In genomic region chr4:103011378-103012025, GRCh38 we compare ENCODE assay signal across 10 cellular contexts. TPM values are rescaled to one million over a fixed set of nuclear protein-coding genes. Genes with fewer than 3 reads are reported as not detected.
DNase-seq lines count a peak whose midpoint lies in the region; FAIRE-seq and TF ChIP-seq lines count a peak whose summit lies in the region.
"Had no signal": no experiment of that assay in that cellular context is flagged by ENCODE, and none has a peak within 500 bp of the region (broad histone marks: within the 10 kb centered on the region; RNA-seq: fewer than 3 reads in every experiment).

No MANE protein-coding gene starts in this region.

- H3K9me3 ChIP-seq in stomach (no peaks in the 10 kb centered on the region), OCI-LY7 (ENCODE audit: low read length) (no peaks in the 10 kb centered on the region)

- peak; percentile 9 to 98 (median 85) for DNase-seq in HUDEP-2 (lab: John Stamatoyannopoulos, UW; ENCODE audit: unreplicated experiment in 76 of 76)
- peak; percentile 82 for DNase-seq in bronchial epithelial cell (ENCODE audit: low read depth)
- DNase-seq in kidney tubule cell (ENCODE audit: low spot score): peak; percentile 65
- peak; percentile 75 for DNase-seq in stomach
- DNase-seq in GM12892 (ENCODE audit: insufficient read length): no peak
- DNase-seq in AG08396 (ENCODE audit: low spot score): no peak
- no peak for DNase-seq in OCI-LY7 (ENCODE audit: low spot score)
- no peak for DNase-seq in HEK293T (ENCODE audit: extremely low spot score)
- DNase-seq: NCI-H1417 had no signal

- H3K27ac ChIP-seq in stomach (peak overlapping the region; percentile 32 to 80 (median 60)), OCI-LY7 (ENCODE audit: low read depth, low read length, poor library complexity, severe bottlenecking) (no peak overlapping the region)
- H3K27ac ChIP-seq: SK-N-MC had no signal

- H3K36me3 ChIP-seq in bronchial epithelial cell (ENCODE audit: control insufficient read depth, insufficient read depth, low read length) (no peaks in the 10 kb centered on the region), stomach (no peaks in the 10 kb centered on the region), OCI-LY7 (ENCODE audit: insufficient read depth, low read length) (no peaks in the 10 kb centered on the region)

- no peak for TF ChIP-seq CTCF in bronchial epithelial cell (IDR thresholded peaks at IDR 0.05; ENCODE audit: insufficient read depth, low read length, severe bottlenecking)
- TF ChIP-seq CTCF in stomach (IDR thresholded peaks at IDR 0.05): no peak
- no peak for TF ChIP-seq CTCF in OCI-LY7 (conservative IDR thresholded peaks at IDR 0.05; ENCODE audit: low read length)

- no peak overlapping the region for H3K4me2 ChIP-seq in OCI-LY7 (ENCODE audit: low read length)

- intact Hi-C loops in stomach (cut with DNase I; ENCODE audit: low total_unique reads): no loop called here
- intact Hi-C loops in OCI-LY7 (cut with micrococcal nuclease; ENCODE audit: unreplicated experiment): no loop called here

- no peak overlapping the region for H3K4me3 ChIP-seq in bronchial epithelial cell (ENCODE audit: low read depth, low read length)
- no peak overlapping the region for H3K4me3 ChIP-seq in stomach
- no peak overlapping the region for H3K4me3 ChIP-seq in OCI-LY7 (ENCODE audit: low read depth, low read length, poor library complexity, severe bottlenecking)
- H3K4me3 ChIP-seq: SK-N-MC had no signal

- CTCF ChIA-PET in OCI-LY7 (lab: Charles Lee; ENCODE audit: unreplicated experiment): no interaction called here
- CTCF ChIA-PET in HEK293T (lab: Yijun Ruan, JAX): interaction anchor here (1.3 kb wide), 1 partner anchor 391 kb away, joined by 6 read pairs; no protein-coding TSS in a partner anchor

- no peak for TF ChIP-seq POLR2A in stomach (IDR thresholded peaks at IDR 0.05)
- TF ChIP-seq POLR2A in GM12892 (IDR thresholded peaks at IDR 0.05; ENCODE audit: low read depth, low read length): no peak

- H3K4me1 ChIP-seq in stomach (peaks cover 8 to 24% (median 19%) of the 10 kb centered on the region in 4 donors), OCI-LY7 (ENCODE audit: insufficient read depth, low read length, poor library complexity, severe bottlenecking) (no peaks in the 10 kb centered on the region)

- POLR2A ChIA-PET in OCI-LY7 (lab: Charles Lee) (interaction anchor here (1.1 kb wide), 1 partner anchor 194 kb away, joined by 3 read pairs; no protein-coding TSS in a partner anchor), HEK293T (lab: Yijun Ruan, JAX) (interaction anchor here (1.3 kb wide), 1 partner anchor 184 kb away, joined by 4 read pairs; the partner anchor contains the start of gene UBE2D3)

- no peaks in the 10 kb centered on the region for H3K79me2 ChIP-seq in OCI-LY7 (ENCODE audit: insufficient read depth, low read depth, low read length)

- no peak overlapping the region for H2AFZ ChIP-seq in OCI-LY7 (ENCODE audit: low read length)

- WGBS in stomach, 5 donors: 54 to 75% (median 70%) methylated on average over 3 to 4 of the region's 4 CpGs

- no TSS peak for BruUV-seq in OCI-LY7 (replicated peaks; lab: Mats Ljungman, UMichigan)

- TF ChIP-seq EP300 in stomach (IDR thresholded peaks at IDR 0.05): no peak

- H3K27me3 ChIP-seq in bronchial epithelial cell (ENCODE audit: control insufficient read depth, insufficient read depth, low read length): no peaks in the 10 kb centered on the region
- no peaks in the 10 kb centered on the region for H3K27me3 ChIP-seq in stomach

- FAIRE-seq in bronchial epithelial cell (lab: Jason Lieb, UNC): peak; percentile 47
- FAIRE-seq in GM12892 (lab: Jason Lieb, UNC): no peak

- H3K9me2 ChIP-seq in OCI-LY7 (ENCODE audit: insufficient read depth, low read length): no peaks in the 10 kb centered on the region

- no peaks in the 10 kb centered on the region for H4K20me1 ChIP-seq in OCI-LY7 (ENCODE audit: insufficient read depth, low read length)

TF ChIP-seq in HEK293T, 16 proteins besides CTCF, POLR2A, EP300 and RAD21:
- TF ChIP-seq CTBP1 (IDR thresholded peaks at IDR 0.05; ENCODE audit: borderline replicate concordance): no peak
- no peak for TF ChIP-seq ZNF384 (IDR thresholded peaks at IDR 0.05)
- no peak for TF ChIP-seq BHLHE40 (IDR thresholded peaks at IDR 0.05; ENCODE audit: borderline replicate concordance)
- TF ChIP-seq FOXA1 (IDR thresholded peaks at IDR 0.05): no peak
- no peak for TF ChIP-seq L3MBTL2 (conservative IDR thresholded peaks at IDR 0.05)
- no peak for TF ChIP-seq ELF4 (IDR thresholded peaks at IDR 0.05)
- no peak for TF ChIP-seq LEF1 (IDR thresholded peaks at IDR 0.05; ENCODE audit: borderline replicate concordance)
- TF ChIP-seq TARDBP (IDR thresholded peaks at IDR 0.05): no peak
- TF ChIP-seq SUZ12 (IDR thresholded peaks at IDR 0.05): no peak
- no peak for TF ChIP-seq ARNT (IDR thresholded peaks at IDR 0.05)
- TF ChIP-seq PKNOX1 (IDR thresholded peaks at IDR 0.05): no peak

RNA-seq across cellular contexts. Expression of gene SLC9B1, which starts 8.0 kb away (rescaled TPM):
- total RNA-seq in bronchial epithelial cell (0.79 and 1.0 TPM in 2 replicates), stomach (10 to 100 TPM in 1 of 5 donors, 1 to 10 TPM in 1, not detected in 3; 3.7 to 21.4 TPM), OCI-LY7 (2022) (2.0 and 3.3 TPM in 2 replicates)
- polyA plus RNA-seq in stomach: under 1 TPM in 1 of 3 donors, not detected in 2; 0.15 TPM
- 2.3 TPM for polyA plus RNA-seq in GM12892 (2012; ENCODE audit: missing spikeins)
- total RNA-seq in OCI-LY7 (2014; rRNA removed; shearing (Covaris generic)): 0.88 and 2.3 TPM in 2 replicates

Comparison
In these comparisons a context has a peak if more than half of its experiments do, and no peak if none do; other contexts are left out.
1. DNase-seq: peak in HUDEP-2 (76 of 76), bronchial epithelial cell (single experiment), kidney tubule cell (single experiment) and stomach (single experiment); none in GM12892 (single experiment), AG08396 (single experiment), OCI-LY7 (single experiment) and HEK293T (single experiment).